ENCODE assay signal across 8 cellular contexts in genomic region chr22:36387664-36387913, GRCh38. TPM values are rescaled to one million over a fixed set of nuclear protein-coding genes. Genes with fewer than 3 reads are reported as not detected.
DNase-seq lines count a peak whose midpoint lies in the region; ATAC-seq and TF ChIP-seq lines count a peak whose summit lies in the region.

No MANE protein-coding gene starts in this region.

- peak; percentile 4 for ATAC-seq in GM18502 (IDR thresholded peaks at IDR 0.05; ENCODE audit: poor library complexity, unreplicated experiment)

- TF ChIP-seq CTCF in nephron progenitor cell (IDR thresholded peaks at IDR 0.05), result no peak

- intact Hi-C loops in dendritic cell treated with granulocyte-macrophage colony-stimulating factor and Interleukin-4, amounts not matched to agents 40 ng/mL and 50 ng/mL, for 4 days (cut with micrococcal nuclease), result loop anchor here (5.0 kb wide), 3 partner anchors 55 to 140 kb away; partner anchors contain the start of gene EIF3D

- no peaks in the 10 kb centered on the region for H3K9me3 Mint-ChIP-seq in dendritic cell treated with granulocyte-macrophage colony-stimulating factor and Interleukin-4, amounts not matched to agents 40 ng/mL and 50 ng/mL, for 4 days
- H3K9me3 Mint-ChIP-seq in nephron progenitor cell, result no peaks in the 10 kb centered on the region

- H3K27me3 Mint-ChIP-seq in dendritic cell treated with granulocyte-macrophage colony-stimulating factor and Interleukin-4, amounts not matched to agents 40 ng/mL and 50 ng/mL, for 4 days, result no peaks in the 10 kb centered on the region
- no peaks in the 10 kb centered on the region for H3K27me3 Mint-ChIP-seq in nephron progenitor cell (ENCODE audit: low read depth, poor library complexity)

- peaks cover 44% of the 10 kb centered on the region for H3K36me3 Mint-ChIP-seq in dendritic cell treated with granulocyte-macrophage colony-stimulating factor and Interleukin-4, amounts not matched to agents 40 ng/mL and 50 ng/mL, for 4 days (ENCODE audit: low read depth)
- peaks cover 6% of the 10 kb centered on the region for H3K36me3 Mint-ChIP-seq in nephron progenitor cell (ENCODE audit: low read depth)

- H3K4me3 Mint-ChIP-seq in dendritic cell treated with granulocyte-macrophage colony-stimulating factor and Interleukin-4, amounts not matched to agents 40 ng/mL and 50 ng/mL, for 4 days, result peak overlapping the region; percentile 98
- H3K4me3 Mint-ChIP-seq in nephron progenitor cell, result peak overlapping the region; percentile 86

- DNase-seq in HuH-7.5 (ENCODE audit: low spot score) (peak; percentile 44), nephron progenitor cell (no peak), mucosa of gallbladder (ENCODE audit: low spot score) (no peak), C1 segment of cervical spinal cord (lab: John Stamatoyannopoulos, UW) (no peak), NAMALWA (ENCODE audit: low spot score) (no peak), SIG-M5 (lab: John Stamatoyannopoulos, UW) (no peak)

- peak overlapping the region; percentile 95 for H3K27ac Mint-ChIP-seq in dendritic cell treated with granulocyte-macrophage colony-stimulating factor and Interleukin-4, amounts not matched to agents 40 ng/mL and 50 ng/mL, for 4 days
- no peak overlapping the region for H3K27ac Mint-ChIP-seq in nephron progenitor cell

- H3K4me1 Mint-ChIP-seq in dendritic cell treated with granulocyte-macrophage colony-stimulating factor and Interleukin-4, amounts not matched to agents 40 ng/mL and 50 ng/mL, for 4 days (ENCODE audit: low read depth), result peaks cover 65% of the 10 kb centered on the region
- peaks cover 37% of the 10 kb centered on the region for H3K4me1 Mint-ChIP-seq in nephron progenitor cell

RNA-seq across cellular contexts. Expression of gene MYH9, which starts 0.2 kb away (rescaled TPM):
- total RNA-seq in mucosa of gallbladder, result 544 TPM
